Comparison of ENCODE assay signal across 8 cellular contexts in the genomic region with DNA sequence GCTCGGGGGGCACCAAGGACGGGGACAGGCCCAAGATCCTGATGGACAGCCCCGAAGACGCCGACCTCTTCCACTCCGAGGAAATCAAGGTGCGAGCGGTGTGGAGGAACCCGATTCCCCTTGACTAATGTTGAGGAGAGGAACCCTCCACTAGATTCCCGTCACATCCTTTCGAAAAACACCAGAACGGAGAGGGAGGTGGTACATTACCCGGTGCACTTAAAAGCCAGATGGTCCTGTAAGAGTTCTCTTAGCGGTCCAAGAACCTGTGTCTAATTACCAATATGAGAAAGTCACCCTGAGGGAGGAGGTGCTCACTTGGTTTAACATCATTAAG. TPM values are rescaled to one million over a fixed set of nuclear protein-coding genes. Genes with fewer than 3 reads are reported as not detected.
DNase-seq lines count a peak whose midpoint lies in the region; ATAC-seq and TF ChIP-seq lines count a peak whose summit lies in the region.

No MANE protein-coding gene starts in this region.

- H3K4me2 ChIP-seq in KMS-11 = peak overlapping the region; percentile 87

- H3K27me3 ChIP-seq in CD8-positive, alpha-beta memory T cell (ENCODE audit: insufficient read depth, low read length, poor library complexity, severe bottlenecking) = no peaks in the 10 kb centered on the region
- no peaks in the 10 kb centered on the region for H3K27me3 ChIP-seq in KMS-11 (ENCODE audit: insufficient read depth, low read depth)
- H3K27me3 ChIP-seq in muscle layer of duodenum (ENCODE audit: low read depth, low read length) = no peaks in the 10 kb centered on the region

- peaks cover 0 to 45% (median 10%) of the 10 kb centered on the region in 3 donors for H3K36me3 Mint-ChIP-seq in CD8-positive, alpha-beta memory T cell
- H3K36me3 Mint-ChIP-seq in chondrocyte (ENCODE audit: low read depth) = peaks cover 7% of the 10 kb centered on the region

- peak overlapping the region; percentile 84 to 98 (median 94) for H3K27ac Mint-ChIP-seq in CD8-positive, alpha-beta memory T cell
- H3K27ac Mint-ChIP-seq in chondrocyte (ENCODE audit: unreplicated experiment) = peak overlapping the region; percentile 47

- peaks cover 37% of the 10 kb centered on the region for H3K4me1 ChIP-seq in CD8-positive, alpha-beta memory T cell (ENCODE audit: insufficient read depth, low read length)
- H3K4me1 ChIP-seq in KMS-11 (ENCODE audit: low read depth, poor library complexity, severe bottlenecking) (no peaks in the 10 kb centered on the region), muscle layer of duodenum (ENCODE audit: control insufficient read depth in 1 of 2, insufficient read depth in 2 of 2, low read length in 2 of 2) (peaks cover 7 to 22% of the 10 kb centered on the region in 2 donors)

- H3K9me3 Mint-ChIP-seq in CD8-positive, alpha-beta memory T cell = no peaks in the 10 kb centered on the region
- H3K9me3 Mint-ChIP-seq in chondrocyte (ENCODE audit: low read depth) = no peaks in the 10 kb centered on the region

- POLR2A ChIA-PET in CD8-positive, alpha-beta memory T cell (lab: Charles Lee) = interaction anchor here (0.6 to 0.8 kb wide), 4 partner anchors 230 to 1295 kb away, joined by 3 to 4 read pairs (median 3); a partner anchor contains a TSS

- no peak for ATAC-seq in left colon

- intact Hi-C loops in left colon (cut with DNase I, micrococcal nuclease) = no loop called here

- TF ChIP-seq CTCF in KMS-11 (conservative IDR thresholded peaks at IDR 0.05; ENCODE audit: low read depth, low read length) = no peak
- TF ChIP-seq CTCF in chondrocyte (IDR thresholded peaks at IDR 0.05) = no peak

- CTCF ChIA-PET in CD8-positive, alpha-beta memory T cell (lab: Charles Lee) = interaction anchor here (1.2 to 1.9 kb wide), 9 partner anchors 9 to 1292 kb away, joined by 3 to 9 read pairs (median 4); a partner anchor contains a TSS

- peaks cover 57 to 65% (median 63%) of the 10 kb centered on the region in 3 donors for H3K4me1 Mint-ChIP-seq in CD8-positive, alpha-beta memory T cell
- peaks cover 34% of the 10 kb centered on the region for H3K4me1 Mint-ChIP-seq in chondrocyte (ENCODE audit: low read depth)

- peak overlapping the region; percentile 70; the same call in 1 of the 2 replicates for H3K9ac ChIP-seq in KMS-11

- H3K4me3 ChIP-seq in CD8-positive, alpha-beta memory T cell (ENCODE audit: low read length) = peak overlapping the region; percentile 98
- H3K4me3 ChIP-seq in KMS-11 (IDR thresholded peaks at IDR 0.05; ENCODE audit: insufficient read depth, low read depth, low read length) (no peak overlapping the region), muscle layer of duodenum (ENCODE audit: low read depth in 1 of 2, low read length in 2 of 2) (peak overlapping the region; percentile 86 to 88)

- peak overlapping the region; percentile 95 for H3K27ac ChIP-seq in CD8-positive, alpha-beta memory T cell (ENCODE audit: low read depth, low read length)
- H3K27ac ChIP-seq in KMS-11 (peak overlapping the region; percentile 60), muscle layer of duodenum (ENCODE audit: low read length) (peak overlapping the region; percentile 98)

- H2AFZ ChIP-seq in KMS-11 (ENCODE audit: low read depth) = peak overlapping the region; percentile 67

- no peak for DNase-seq in CD8-positive, alpha-beta memory T cell
- DNase-seq in chondrocyte (ENCODE audit: low spot score) (no peak), left colon (no peak), cerebellar nuclear complex (lab: John Stamatoyannopoulos, UW) (no peak), inferior parietal cortex (ENCODE audit: extremely low spot score) (no peak), NCI-H2081 treated with DMSO at 0.1 percent for 48 hours (lab: John Stamatoyannopoulos, UW) (no peak)

- no peaks in the 10 kb centered on the region for H4K20me1 ChIP-seq in KMS-11 (ENCODE audit: insufficient read depth)

- H3K36me3 ChIP-seq in CD8-positive, alpha-beta memory T cell (ENCODE audit: insufficient read depth, low read length) = peaks cover 16% of the 10 kb centered on the region
- H3K36me3 ChIP-seq in KMS-11 (ENCODE audit: insufficient read depth) (no peaks in the 10 kb centered on the region), muscle layer of duodenum (ENCODE audit: control insufficient read depth in 1 of 2, insufficient read depth in 2 of 2, low read length in 2 of 2) (peaks cover 21 to 30% of the 10 kb centered on the region in 2 donors)

- H3K79me2 ChIP-seq in KMS-11 (ENCODE audit: insufficient read depth, low read depth) = peaks cover 23% of the 10 kb centered on the region

- peak overlapping the region; percentile 87 to 96 (median 90) for H3K4me3 Mint-ChIP-seq in CD8-positive, alpha-beta memory T cell
- peak overlapping the region; percentile 87 for H3K4me3 Mint-ChIP-seq in chondrocyte (ENCODE audit: unreplicated experiment)

- H3K27me3 Mint-ChIP-seq in CD8-positive, alpha-beta memory T cell = no peaks in the 10 kb centered on the region
- H3K27me3 Mint-ChIP-seq in chondrocyte (ENCODE audit: low read depth) = peaks cover 2% of the 10 kb centered on the region

- no peaks in the 10 kb centered on the region for H3K9me3 ChIP-seq in CD8-positive, alpha-beta memory T cell (ENCODE audit: low read length)
- no peaks in the 10 kb centered on the region for H3K9me3 ChIP-seq in muscle layer of duodenum (ENCODE audit: control insufficient read depth in 1 of 2, low read length in 2 of 2)

RNA-seq across cellular contexts. Expression of a gene that starts 0.3 kb away (rescaled TPM):
- total RNA-seq in CD8-positive, alpha-beta memory T cell = 10 to 100 TPM; 27.2 to 30.8 TPM
- polyA plus RNA-seq in CD8-positive, alpha-beta memory T cell = 32.0 TPM
- 19.7 to 23.9 TPM (median 20.8 TPM) in 3 replicates for total RNA-seq in chondrocyte
- 100 to 1,000 TPM in 1 of 2 donors, 10 to 100 TPM in 1; 62.2 to 111 TPM for total RNA-seq in left colon
